14 cellular contexts compared by ENCODE assay signal in the genomic region with DNA sequence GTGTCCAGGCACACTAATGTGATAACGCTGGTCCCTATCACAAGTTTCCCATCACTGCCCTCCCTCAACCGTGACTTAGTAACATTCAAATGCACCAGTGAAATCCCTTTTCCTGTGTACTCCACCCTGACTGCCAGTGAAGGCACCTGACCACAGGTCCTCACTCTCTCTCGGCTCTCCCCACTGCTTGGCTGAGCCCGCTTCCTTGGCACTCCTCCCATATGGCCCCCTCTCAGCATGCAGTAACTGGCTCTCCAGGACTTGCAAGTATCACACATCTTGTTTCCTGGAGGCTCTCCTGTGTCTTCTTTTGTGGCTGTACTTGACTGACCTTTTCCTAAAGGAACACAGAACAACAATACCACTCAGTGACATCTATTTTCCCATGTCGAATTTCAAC.
"Had no signal": no experiment of that assay in that cellular context is flagged by ENCODE, and none has a peak within 500 bp of the region (broad histone marks: within the 10 kb centered on the region; RNA-seq: fewer than 3 reads in every experiment).

No MANE protein-coding gene starts in this region.

- H3K27me3 Mint-ChIP-seq: activated CD4-positive, alpha-beta memory T cell treated with anti-CD3 and anti-CD28 coated beads, Interleukin-2, amount 10 ng/mL, durations not matched to agents 7 days and 5 days; activated CD4-positive, alpha-beta T cell treated with anti-CD3 and anti-CD28 coated beads for 36 hours; activated naive CD4-positive, alpha-beta T cell treated with anti-CD3 and anti-CD28 coated beads, Interleukin-2, amount 10 ng/mL, durations not matched to agents 7 days and 5 days; activated T-cell treated with anti-CD3 and anti-CD28 coated beads, Interleukin-2, amount 50 U/mL, for 24 hours; stimulated activated naive CD8-positive, alpha-beta T cell treated with anti-CD3 and anti-CD28 coated beads, Interleukin-15, amount 100 ng/mL, for 72 hours; T-cell had no signal

- H3K27ac ChIP-seq: colonic mucosa, pancreas, testis had no signal

- H3K4me1 Mint-ChIP-seq: activated CD4-positive, alpha-beta memory T cell treated with anti-CD3 and anti-CD28 coated beads, Interleukin-2, amount 10 ng/mL, durations not matched to agents 7 days and 5 days; activated CD4-positive, alpha-beta T cell treated with anti-CD3 and anti-CD28 coated beads for 36 hours; activated naive CD4-positive, alpha-beta T cell treated with anti-CD3 and anti-CD28 coated beads, Interleukin-2, amount 10 ng/mL, durations not matched to agents 7 days and 5 days; stimulated activated naive CD8-positive, alpha-beta T cell treated with anti-CD3 and anti-CD28 coated beads, Interleukin-15, amount 100 ng/mL, for 72 hours had no signal

- H3K27me3 ChIP-seq: colonic mucosa, pancreas, testis had no signal

- ATAC-seq: activated CD4-positive, alpha-beta T cell treated with anti-CD3 and anti-CD28 coated beads for 36 hours; esophagus mucosa; pancreas; sciatic nerve; stimulated activated naive CD8-positive, alpha-beta T cell treated with anti-CD3 and anti-CD28 coated beads, Interleukin-15, amount 100 ng/mL, for 72 hours; T-cell had no signal

- H3K9me3 ChIP-seq: colonic mucosa, pancreas, testis had no signal

- H3K36me3 Mint-ChIP-seq: activated naive CD4-positive, alpha-beta T cell treated with anti-CD3 and anti-CD28 coated beads, Interleukin-2, amount 10 ng/mL, durations not matched to agents 7 days and 5 days; mesothelial cell of epicardium; T-cell had no signal

- H3K4me1 ChIP-seq: colonic mucosa, testis had no signal

- H3K4me3 ChIP-seq: colonic mucosa, pancreas, testis had no signal

- H3K36me3 ChIP-seq: colonic mucosa, pancreas had no signal

- H3K4me3 Mint-ChIP-seq: activated CD4-positive, alpha-beta memory T cell treated with anti-CD3 and anti-CD28 coated beads, Interleukin-2, amount 10 ng/mL, durations not matched to agents 7 days and 5 days; activated CD4-positive, alpha-beta T cell treated with anti-CD3 and anti-CD28 coated beads for 36 hours; activated naive CD4-positive, alpha-beta T cell treated with anti-CD3 and anti-CD28 coated beads, Interleukin-2, amount 10 ng/mL, durations not matched to agents 7 days and 5 days; activated T-cell treated with anti-CD3 and anti-CD28 coated beads, Interleukin-2, amount 50 U/mL, for 24 hours; mesothelial cell of epicardium; stimulated activated naive CD8-positive, alpha-beta T cell treated with anti-CD3 and anti-CD28 coated beads, Interleukin-15, amount 100 ng/mL, for 72 hours; T-cell had no signal

- H3K27ac Mint-ChIP-seq: activated CD4-positive, alpha-beta memory T cell treated with anti-CD3 and anti-CD28 coated beads, Interleukin-2, amount 10 ng/mL, durations not matched to agents 7 days and 5 days; activated CD4-positive, alpha-beta T cell treated with anti-CD3 and anti-CD28 coated beads for 36 hours; activated naive CD4-positive, alpha-beta T cell treated with anti-CD3 and anti-CD28 coated beads, Interleukin-2, amount 10 ng/mL, durations not matched to agents 7 days and 5 days; activated T-cell treated with anti-CD3 and anti-CD28 coated beads, Interleukin-2, amount 50 U/mL, for 24 hours; mesothelial cell of epicardium; T-cell had no signal

- DNase-seq: activated CD4-positive, alpha-beta memory T cell treated with anti-CD3 and anti-CD28 coated beads, Interleukin-2, amount 10 ng/mL, durations not matched to agents 7 days and 5 days; activated CD4-positive, alpha-beta T cell treated with anti-CD3 and anti-CD28 coated beads for 36 hours; activated naive CD4-positive, alpha-beta T cell treated with anti-CD3 and anti-CD28 coated beads, Interleukin-2, amount 10 ng/mL, durations not matched to agents 7 days and 5 days; activated T-cell treated with anti-CD3 and anti-CD28 coated beads, Interleukin-2, amount 50 U/mL, for 24 hours; colonic mucosa; hippocampal formation; pancreas; stimulated activated naive CD8-positive, alpha-beta T cell treated with anti-CD3 and anti-CD28 coated beads, Interleukin-15, amount 100 ng/mL, for 72 hours; T-cell; T1000; testis had no signal

- H3K9me3 Mint-ChIP-seq: activated naive CD4-positive, alpha-beta T cell treated with anti-CD3 and anti-CD28 coated beads, Interleukin-2, amount 10 ng/mL, durations not matched to agents 7 days and 5 days; activated T-cell treated with anti-CD3 and anti-CD28 coated beads, Interleukin-2, amount 50 U/mL, for 24 hours; mesothelial cell of epicardium had no signal
